In the genomic region with DNA sequence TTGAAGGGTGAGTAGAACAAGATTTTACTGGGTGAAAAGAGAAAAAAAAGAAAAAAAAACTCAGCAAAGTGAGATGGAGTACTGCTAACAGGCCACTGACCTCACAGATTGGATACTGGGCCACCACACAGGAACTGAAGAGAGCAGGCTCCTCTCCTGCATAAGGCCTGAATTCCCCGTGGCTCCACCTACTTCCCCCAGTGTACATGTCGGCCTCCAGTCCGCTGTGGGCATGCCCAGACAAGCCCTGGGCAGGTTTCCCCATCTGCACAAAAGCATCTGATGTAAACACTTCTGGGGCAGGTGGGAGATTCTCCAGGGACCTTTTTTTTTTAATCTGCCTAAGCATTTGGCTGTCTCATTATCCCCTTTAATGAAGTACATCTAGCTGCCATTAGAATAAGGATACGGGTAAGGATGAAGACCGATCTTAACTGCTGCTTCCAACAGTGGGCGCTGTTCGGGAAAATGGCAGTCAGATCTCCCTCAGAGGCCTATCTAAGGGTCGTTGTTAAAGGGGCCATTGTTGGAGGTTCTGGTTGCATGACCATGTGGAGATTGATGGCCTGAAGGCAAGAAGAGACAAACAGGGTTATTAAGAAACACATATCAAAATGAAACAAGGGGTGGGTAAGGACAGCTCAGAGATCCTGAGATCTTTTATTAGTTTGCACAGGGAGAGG, we compare ENCODE assay signal across 10 cellular contexts. TPM values are rescaled to one million over a fixed set of nuclear protein-coding genes. Genes with fewer than 3 reads are reported as not detected.
DNase-seq lines count a peak whose midpoint lies in the region; ATAC-seq, FAIRE-seq and TF ChIP-seq lines count a peak whose summit lies in the region.
"Had no signal": no experiment of that assay in that cellular context is flagged by ENCODE, and none has a peak within 500 bp of the region (broad histone marks: within the 10 kb centered on the region; RNA-seq: fewer than 3 reads in every experiment).

No MANE protein-coding gene starts in this region.

- H3K9me3 ChIP-seq in lower lobe of right lung: peaks cover 18% of the 10 kb centered on the region

- H3K4me3 ChIP-seq in lower lobe of right lung: no peak overlapping the region

- TF ChIP-seq CTCF in lower lobe of right lung (IDR thresholded peaks at IDR 0.05): no peak

- H3K27me3 ChIP-seq in lower lobe of right lung (ENCODE audit: low read depth): no peaks in the 10 kb centered on the region

- FAIRE-seq in GM19239 (lab: Jason Lieb, UNC): no peak

- ATAC-seq in GM19463 (IDR thresholded peaks at IDR 0.05; ENCODE audit: unreplicated experiment) (peak; percentile 61), lower lobe of right lung (no peak)

- H3K4me1 ChIP-seq in lower lobe of right lung: no peaks in the 10 kb centered on the region

- H3K27ac ChIP-seq in epithelial cell of prostate (no peak overlapping the region), substantia nigra (ENCODE audit: low read depth, low read length, poor library complexity, severe bottlenecking) (no peak overlapping the region), lower lobe of right lung (no peak overlapping the region)

- DNase-seq in DMS53 treated with DMSO at 0.1 percent for 48 hours (lab: John Stamatoyannopoulos, UW; ENCODE audit: unreplicated experiment) (peak; percentile 63), NCI-H526 treated with DMSO at 0.1 percent for 48 hours (lab: John Stamatoyannopoulos, UW) (peak; percentile 6), epithelial cell of prostate (ENCODE audit: low read depth, low spot score) (peak; percentile 10), substantia nigra (lab: John Stamatoyannopoulos, UW) (no peak), SW 1271 (lab: John Stamatoyannopoulos, UW) (no peak), lower lobe of right lung (no peak), GM19239 (ENCODE audit: insufficient read length, low spot score) (no peak)
- DNase-seq: activated CD4-positive, alpha-beta T cell treated with anti-CD3 and anti-CD28 coated beads for 4 hours; NCI-H1930 had no signal

- no peaks in the 10 kb centered on the region for H3K36me3 ChIP-seq in lower lobe of right lung

- intact Hi-C loops in lower lobe of right lung (cut with DNase I): no loop called here

RNA-seq across cellular contexts. Expression of gene MS4A13, which starts 48.5 kb away (rescaled TPM):
- not detected for total RNA-seq in lower lobe of right lung

Comparison
In these comparisons a context has a peak if more than half of its experiments do, and no peak if none do; other contexts are left out.
1. DNase-seq: peak in DMS53 treated with DMSO at 0.1 percent for 48 hours (single experiment), NCI-H526 treated with DMSO at 0.1 percent for 48 hours (single experiment) and epithelial cell of prostate (single experiment); none in substantia nigra (0 of 49), SW 1271 (0 of 2), lower lobe of right lung (single experiment) and GM19239 (single experiment).